ENCODE assay signal across 8 cellular contexts in the genomic region with DNA sequence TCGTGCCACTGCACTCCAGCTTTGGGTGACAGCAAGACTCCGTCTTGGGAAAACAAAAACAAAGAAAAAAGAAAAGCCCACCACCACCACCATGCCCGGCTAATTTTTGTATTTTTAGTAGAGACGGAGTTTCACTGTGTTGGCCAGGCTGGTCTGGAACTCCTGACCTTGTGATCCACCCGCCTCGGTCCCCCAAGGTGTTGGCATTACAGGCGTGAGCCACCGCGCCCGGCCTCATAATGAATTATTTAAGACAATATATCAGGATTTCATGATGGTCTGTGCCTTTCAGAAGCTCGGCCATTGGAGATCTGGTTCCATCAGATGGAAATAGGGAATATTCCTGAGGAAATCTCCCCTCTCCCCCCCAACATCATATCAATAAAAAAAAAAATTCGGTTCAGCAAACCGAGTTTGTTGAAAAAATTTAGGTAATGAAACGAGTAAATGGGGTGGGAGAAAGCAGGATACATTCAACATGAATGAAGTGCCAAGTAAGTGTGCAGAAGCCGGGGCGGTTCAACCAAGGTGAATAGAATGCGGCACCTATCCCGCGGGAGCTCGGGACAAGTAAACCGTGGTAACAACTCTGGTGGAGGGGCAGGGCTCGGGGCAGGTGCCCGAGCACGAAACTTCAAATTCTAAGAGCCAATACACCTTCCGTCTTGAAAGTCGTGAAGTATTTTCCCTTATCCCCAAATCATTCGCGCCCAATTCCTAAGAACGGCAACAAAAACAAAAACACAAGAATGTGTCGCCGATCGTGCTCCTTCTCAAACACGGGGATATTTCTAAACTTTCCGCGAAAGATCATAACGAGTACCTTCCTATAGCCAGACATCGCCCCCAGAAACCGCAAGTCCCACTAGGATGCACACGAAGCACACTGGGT. TPM values are rescaled to one million over a fixed set of nuclear protein-coding genes. Genes with fewer than 3 reads are reported as not detected.
DNase-seq lines count a peak whose midpoint lies in the region; ATAC-seq and TF ChIP-seq lines count a peak whose summit lies in the region.

No MANE protein-coding gene starts in this region.

- intact Hi-C loops in left cardiac atrium (cut with DNase I), result loop anchor here in 1 of 2 donors (5.0 kb wide), 1 partner anchor 63 kb away; no protein-coding TSS in a partner anchor
- intact Hi-C loops in Right ventricle myocardium superior (cut with DNase I), result no loop called here

- peaks cover 13% of the 10 kb centered on the region for H3K4me1 Mint-ChIP-seq in activated naive CD4-positive, alpha-beta T cell treated with anti-CD3 and anti-CD28 coated beads, Interleukin-2, amount 50 U/mL, for 24 hours
- no peaks in the 10 kb centered on the region for H3K4me1 Mint-ChIP-seq in stimulated activated memory B cell treated with anti-CD40 and anti-IgM and Interleukin-4, amounts not matched to agents 10 μg/mL and 1 μg/mL and 100 μg/mL, for 72 hours

- DNase-seq in left cardiac atrium (peak; percentile 25), Right ventricle myocardium superior (no peak), islet precursor cell (peak; percentile 58), ureter (ENCODE audit: low spot score) (no peak), GM20000 (ENCODE audit: low spot score) (no peak)
- DNase-seq in activated CD4-positive, CD25-positive, alpha-beta regulatory T cell treated with anti-CD3 and anti-CD28 coated beads, Interleukin-2, amount 50 U/mL, for 72 hours, result no peak

- ATAC-seq in left cardiac atrium (no peak), Right ventricle myocardium superior (ENCODE audit: poor library complexity) (no peak)
- ATAC-seq in stimulated activated memory B cell treated with anti-CD40 and anti-IgM and Interleukin-4, amounts not matched to agents 10 μg/mL and 1 μg/mL and 100 μg/mL, for 72 hours, result no peak

- no peak for TF ChIP-seq CTCF in GM20000 (IDR thresholded peaks at IDR 0.05; ENCODE audit: extremely low read depth, missing control alignments)

- no peaks in the 10 kb centered on the region for H3K27me3 Mint-ChIP-seq in activated naive CD4-positive, alpha-beta T cell treated with anti-CD3 and anti-CD28 coated beads, Interleukin-2, amount 50 U/mL, for 24 hours
- H3K27me3 Mint-ChIP-seq in stimulated activated memory B cell treated with anti-CD40 and anti-IgM and Interleukin-4, amounts not matched to agents 10 μg/mL and 1 μg/mL and 100 μg/mL, for 72 hours, result no peaks in the 10 kb centered on the region

- H3K36me3 Mint-ChIP-seq in activated naive CD4-positive, alpha-beta T cell treated with anti-CD3 and anti-CD28 coated beads, Interleukin-2, amount 50 U/mL, for 24 hours, result no peaks in the 10 kb centered on the region
- no peaks in the 10 kb centered on the region for H3K36me3 Mint-ChIP-seq in stimulated activated memory B cell treated with anti-CD40 and anti-IgM and Interleukin-4, amounts not matched to agents 10 μg/mL and 1 μg/mL and 100 μg/mL, for 72 hours

- H3K27ac Mint-ChIP-seq in activated naive CD4-positive, alpha-beta T cell treated with anti-CD3 and anti-CD28 coated beads, Interleukin-2, amount 50 U/mL, for 24 hours, result peak overlapping the region; percentile 92
- H3K27ac Mint-ChIP-seq in stimulated activated memory B cell treated with anti-CD40 and anti-IgM and Interleukin-4, amounts not matched to agents 10 μg/mL and 1 μg/mL and 100 μg/mL, for 72 hours, result peak overlapping the region; percentile 68

- H3K4me3 Mint-ChIP-seq in activated naive CD4-positive, alpha-beta T cell treated with anti-CD3 and anti-CD28 coated beads, Interleukin-2, amount 50 U/mL, for 24 hours, result peak overlapping the region; percentile 99
- peak overlapping the region; percentile 92 for H3K4me3 Mint-ChIP-seq in stimulated activated memory B cell treated with anti-CD40 and anti-IgM and Interleukin-4, amounts not matched to agents 10 μg/mL and 1 μg/mL and 100 μg/mL, for 72 hours

- H3K9me3 Mint-ChIP-seq in activated naive CD4-positive, alpha-beta T cell treated with anti-CD3 and anti-CD28 coated beads, Interleukin-2, amount 50 U/mL, for 24 hours, result no peaks in the 10 kb centered on the region
- H3K9me3 Mint-ChIP-seq in stimulated activated memory B cell treated with anti-CD40 and anti-IgM and Interleukin-4, amounts not matched to agents 10 μg/mL and 1 μg/mL and 100 μg/mL, for 72 hours, result no peaks in the 10 kb centered on the region

RNA-seq across cellular contexts. Expression of a gene that starts 0.8 kb away (rescaled TPM):
- total RNA-seq in left cardiac atrium (1 to 10 TPM; 6.5 to 9.0 TPM), Right ventricle myocardium superior (4.5 TPM), ureter (16.8 TPM)

Comparison
In these comparisons a context has a peak if more than half of its experiments do, and no peak if none do; other contexts are left out.
1. DNase-seq: peak in left cardiac atrium (single experiment) and islet precursor cell (single experiment); none in Right ventricle myocardium superior (single experiment), ureter (single experiment), activated CD4-positive, CD25-positive, alpha-beta regulatory T cell treated with anti-CD3 and anti-CD28 coated beads, Interleukin-2, amount 50 U/mL, for 72 hours (single experiment) and GM20000 (single experiment).